1 cellular context compared by ENCODE assay signal in the genomic region with DNA sequence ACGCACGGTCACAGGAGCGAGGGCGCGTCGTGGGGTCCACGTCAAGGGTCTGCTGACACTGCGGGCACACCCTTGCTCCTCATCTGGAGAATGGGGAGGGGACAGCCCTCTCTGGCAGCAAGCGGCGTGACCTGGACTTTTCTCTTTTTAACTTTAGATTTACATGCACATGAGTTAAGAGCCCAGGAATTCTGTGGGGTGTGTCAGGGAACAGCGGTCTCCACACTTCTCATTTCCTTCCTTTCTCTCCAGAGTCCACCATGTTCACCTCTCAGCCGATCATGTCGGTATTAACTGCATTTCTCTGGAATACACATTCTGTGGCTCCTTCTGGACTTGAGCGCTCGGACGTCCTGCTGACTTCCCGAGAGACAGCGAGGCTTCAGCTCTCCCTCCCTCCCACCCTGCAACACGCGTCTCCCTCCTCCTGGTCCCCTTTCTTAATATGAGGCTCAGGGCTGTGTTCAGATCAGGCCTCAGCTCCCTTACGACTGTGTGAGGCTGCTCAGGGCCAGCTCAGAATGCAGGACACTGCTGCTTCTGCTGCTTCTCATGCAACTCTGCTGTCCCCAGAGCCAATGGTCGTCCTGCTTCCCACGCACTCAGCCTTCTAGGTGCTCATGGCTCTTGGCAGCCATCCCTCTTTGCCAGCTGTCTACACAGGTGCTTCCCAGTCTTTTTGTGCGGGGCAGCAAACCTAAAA.
TF ChIP-seq lines count a peak whose summit lies in the region.

No MANE protein-coding gene starts in this region.

TF ChIP-seq in IMR-90, 13 proteins besides CTCF, POLR2A, EP300 and RAD21 (continued from another document):
- TF ChIP-seq, protein P1, sequence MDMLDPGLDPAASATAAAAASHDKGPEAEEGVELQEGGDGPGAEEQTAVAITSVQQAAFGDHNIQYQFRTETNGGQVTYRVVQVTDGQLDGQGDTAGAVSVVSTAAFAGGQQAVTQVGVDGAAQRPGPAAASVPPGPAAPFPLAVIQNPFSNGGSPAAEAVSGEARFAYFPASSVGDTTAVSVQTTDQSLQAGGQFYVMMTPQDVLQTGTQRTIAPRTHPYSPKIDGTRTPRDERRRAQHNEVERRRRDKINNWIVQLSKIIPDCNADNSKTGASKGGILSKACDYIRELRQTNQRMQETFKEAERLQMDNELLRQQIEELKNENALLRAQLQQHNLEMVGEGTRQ (IDR thresholded peaks at IDR 0.05; ENCODE audit: low read depth, low read length): no peak
- TF ChIP-seq CHD1 (IDR thresholded peaks at IDR 0.05; ENCODE audit: low read depth, low read length): no peak
- TF ChIP-seq, protein P2, sequence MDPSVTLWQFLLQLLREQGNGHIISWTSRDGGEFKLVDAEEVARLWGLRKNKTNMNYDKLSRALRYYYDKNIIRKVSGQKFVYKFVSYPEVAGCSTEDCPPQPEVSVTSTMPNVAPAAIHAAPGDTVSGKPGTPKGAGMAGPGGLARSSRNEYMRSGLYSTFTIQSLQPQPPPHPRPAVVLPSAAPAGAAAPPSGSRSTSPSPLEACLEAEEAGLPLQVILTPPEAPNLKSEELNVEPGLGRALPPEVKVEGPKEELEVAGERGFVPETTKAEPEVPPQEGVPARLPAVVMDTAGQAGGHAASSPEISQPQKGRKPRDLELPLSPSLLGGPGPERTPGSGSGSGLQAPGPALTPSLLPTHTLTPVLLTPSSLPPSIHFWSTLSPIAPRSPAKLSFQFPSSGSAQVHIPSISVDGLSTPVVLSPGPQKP (IDR thresholded peaks at IDR 0.05; ENCODE audit: borderline replicate concordance, low read depth, low read length): no peak
- no peak for TF ChIP-seq MAZ (IDR thresholded peaks at IDR 0.05; ENCODE audit: borderline replicate concordance, low read depth, low read length)
- no peak for TF ChIP-seq MXI1 (IDR thresholded peaks at IDR 0.05; ENCODE audit: borderline replicate concordance, low read depth, low read length)
